Comparison of ENCODE assay signal across 9 cellular contexts in the genomic region with DNA sequence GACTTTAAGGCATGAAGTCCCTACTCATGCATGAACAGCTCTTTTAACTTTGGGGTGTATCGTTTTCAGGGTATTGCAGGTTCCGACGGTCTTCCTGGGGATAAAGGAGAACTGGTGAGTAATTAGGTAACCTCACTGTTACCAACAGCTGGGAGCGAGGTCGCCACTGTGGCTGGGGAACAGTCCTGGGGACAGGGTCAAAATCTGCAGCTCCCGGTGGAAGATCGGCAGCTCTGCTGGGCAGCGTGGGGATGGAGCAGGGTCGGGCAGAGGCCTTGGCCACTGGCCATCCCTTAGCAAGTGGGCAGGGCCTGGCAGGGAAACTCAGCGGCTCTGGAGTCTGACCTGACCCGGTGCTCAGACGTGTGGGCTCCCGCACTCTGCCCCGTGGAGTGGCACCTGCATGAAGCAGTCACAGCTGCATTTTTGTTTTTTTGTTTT. TPM values are rescaled to one million over a fixed set of nuclear protein-coding genes. Genes with fewer than 3 reads are reported as not detected.
A peak's percentile ranks its signal among the peaks of the same experiment; 100 is the strongest.
DNase-seq lines count a peak whose midpoint lies in the region; ATAC-seq, FAIRE-seq and TF ChIP-seq lines count a peak whose summit lies in the region.
"Had no signal": no experiment of that assay in that cellular context is flagged by ENCODE, and none has a peak within 500 bp of the region (broad histone marks: within the 10 kb centered on the region; RNA-seq: fewer than 3 reads in every experiment).

No MANE protein-coding gene starts in this region.

- H3K27ac ChIP-seq in VCaP, result peak overlapping the region; percentile 69
- no peak overlapping the region for H3K27ac ChIP-seq in neural progenitor cell
- H3K27ac ChIP-seq: parathyroid adenoma had no signal

- ATAC-seq in GM18907 (IDR thresholded peaks at IDR 0.05; ENCODE audit: unreplicated experiment) (peak; percentile 22), HG02884 (IDR thresholded peaks at IDR 0.05; ENCODE audit: unreplicated experiment) (peak; percentile 32)
- ATAC-seq in stimulated activated naive CD8-positive, alpha-beta T cell treated with anti-CD3 and anti-CD28 coated beads, Interleukin-15, Interleukin-2, amounts not matched to agents 100 U/mL and 50 U/mL, for 24 hours, result no peak

- TF ChIP-seq POLR2A in GM12892 (IDR thresholded peaks at IDR 0.05; ENCODE audit: low read depth, low read length), result no peak

- H3K4me1 ChIP-seq in neural progenitor cell, result peaks cover 27% of the 10 kb centered on the region
- H3K4me1 ChIP-seq: parathyroid adenoma had no signal

- peaks cover 4% of the 10 kb centered on the region for H3K27me3 Mint-ChIP-seq in neural progenitor cell (ENCODE audit: insufficient read depth, low read depth)

- in situ Hi-C loops in KBM-7 (cut with MboI; ENCODE audit: low pct_unique_long_range_greater_than_20kb, low sequenced_read_pairs), result no loop called here

- no peaks in the 10 kb centered on the region for H3K27me3 ChIP-seq in neural progenitor cell

- H3K9me3 ChIP-seq in neural progenitor cell (ENCODE audit: low read depth), result no peaks in the 10 kb centered on the region

- H3F3A ChIP-seq in neural progenitor cell (ENCODE audit: low read depth), result peaks cover 28% of the 10 kb centered on the region

- H3K79me2 ChIP-seq in neural progenitor cell (ENCODE audit: low read depth), result no peaks in the 10 kb centered on the region
- H3K79me2 ChIP-seq: parathyroid adenoma had no signal

- DNase-seq in neural progenitor cell (ENCODE audit: low spot score) (no peak), GM12892 (ENCODE audit: insufficient read length) (no peak), KBM-7 (no peak)
- DNase-seq in stimulated activated CD4-positive, alpha-beta T cell treated with anti-CD3 and anti-CD28 coated beads, Interleukin-12 subunit alpha, Interleukin-12 subunit beta, amount 100 ng/mL, for 4 hours, result no peak
- DNase-seq in stimulated activated naive CD8-positive, alpha-beta T cell treated with anti-CD3 and anti-CD28 coated beads, Interleukin-15, Interleukin-2, amounts not matched to agents 100 U/mL and 50 U/mL, for 24 hours, result no peak

- peak overlapping the region; percentile 46 for H3K27ac Mint-ChIP-seq in neural progenitor cell

- H2AFZ ChIP-seq in neural progenitor cell (replicated peaks), result peak overlapping the region; percentile 57
- H2AFZ ChIP-seq: parathyroid adenoma had no signal

- H3K4me3 Mint-ChIP-seq in neural progenitor cell, result peak overlapping the region; percentile 59

- H3K9ac ChIP-seq in neural progenitor cell, result no peak overlapping the region
- H3K9ac ChIP-seq: parathyroid adenoma had no signal

- H3K4me1 Mint-ChIP-seq in neural progenitor cell, result peaks cover 31% of the 10 kb centered on the region

- H3K4me2 ChIP-seq in neural progenitor cell, result no peak overlapping the region

- H3K36me3 Mint-ChIP-seq in neural progenitor cell, result no peaks in the 10 kb centered on the region

- H3K36me3 ChIP-seq in neural progenitor cell, result no peaks in the 10 kb centered on the region

- no peaks in the 10 kb centered on the region for H3K9me3 Mint-ChIP-seq in neural progenitor cell

- no peak overlapping the region for H3K4me3 ChIP-seq in neural progenitor cell

- no peak for FAIRE-seq in GM12892 (lab: Jason Lieb, UNC)

- H4K20me1 ChIP-seq in neural progenitor cell (ENCODE audit: low read depth), result no peaks in the 10 kb centered on the region

- TF ChIP-seq CTCF in VCaP (conservative IDR thresholded peaks at IDR 0.05) (no peak), neural progenitor cell (IDR thresholded peaks at IDR 0.05) (no peak)

RNA-seq across cellular contexts. Expression of a gene that starts 16.1 kb away (rescaled TPM):
- total RNA-seq in neural progenitor cell (ENCODE audit: low replicate concordance), result 10.5 and 34.8 TPM in 2 replicates
- polyA plus RNA-seq in GM12892 (2012; ENCODE audit: missing spikeins), result 0.66 TPM

RNA-seq across cellular contexts. Expression of a gene that starts 28.3 kb away (rescaled TPM):
- total RNA-seq in neural progenitor cell (ENCODE audit: low replicate concordance), result 7.0 and 23.9 TPM in 2 replicates
- polyA plus RNA-seq in GM12892 (2012; ENCODE audit: missing spikeins), result 11.1 TPM

RNA-seq across cellular contexts. Expression of a gene that starts 28.7 kb away (rescaled TPM):
- 29.1 and 36.3 TPM in 2 replicates for total RNA-seq in neural progenitor cell (ENCODE audit: low replicate concordance)
- polyA plus RNA-seq in GM12892 (2012; ENCODE audit: missing spikeins), result 6.3 TPM

RNA-seq across cellular contexts. Expression of a gene that starts 36.7 kb away (rescaled TPM):
- 14.0 and 18.1 TPM in 2 replicates for total RNA-seq in neural progenitor cell (ENCODE audit: low replicate concordance)
- polyA plus RNA-seq in GM12892 (2012; ENCODE audit: missing spikeins), result 9.6 TPM
